In the genomic region with DNA sequence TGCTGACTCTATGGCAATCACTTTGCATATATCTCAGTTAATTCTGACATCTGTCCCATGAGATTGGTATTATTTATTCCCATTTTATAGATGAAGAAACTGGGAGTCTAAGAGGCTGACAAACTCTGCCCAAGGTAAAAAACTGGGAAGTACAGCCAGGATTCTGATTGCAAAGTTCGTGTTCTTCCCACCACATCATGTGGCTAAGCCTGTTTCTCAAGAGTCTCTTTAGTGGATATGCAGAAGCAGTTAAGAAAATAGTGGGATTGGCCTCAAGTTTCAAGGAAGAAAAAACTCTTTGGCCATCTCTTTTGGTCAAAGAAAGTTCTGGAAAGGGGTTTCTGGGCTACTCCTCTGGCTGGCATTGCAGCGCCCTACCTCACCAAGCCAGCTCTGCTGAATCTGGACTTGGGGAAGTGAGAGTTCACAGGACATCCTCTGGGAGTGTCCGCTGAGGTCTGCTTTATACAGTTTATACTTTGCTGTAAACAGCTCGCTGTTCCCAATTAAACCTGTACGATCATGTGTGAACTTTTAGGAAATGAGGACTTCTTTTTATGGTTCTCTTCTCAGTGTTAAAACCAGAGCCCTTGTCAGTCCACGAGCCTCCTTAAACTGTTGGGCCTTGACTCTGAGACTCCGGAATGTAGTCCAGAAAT, we compare ENCODE assay signal across 21 cellular contexts. TPM values are rescaled to one million over a fixed set of nuclear protein-coding genes. Genes with fewer than 3 reads are reported as not detected.
DNase-seq lines count a peak whose midpoint lies in the region; ATAC-seq and TF ChIP-seq lines count a peak whose summit lies in the region.
"Had no signal": no experiment of that assay in that cellular context is flagged by ENCODE, and none has a peak within 500 bp of the region (broad histone marks: within the 10 kb centered on the region; RNA-seq: fewer than 3 reads in every experiment).

No MANE protein-coding gene starts in this region.

- H3K4me3 ChIP-seq in left ventricle myocardium inferior (no peak overlapping the region), heart right ventricle (no peak overlapping the region), fibroblast of villous mesenchyme (ENCODE audit: low read depth, low read length) (no peak overlapping the region), prostate gland (no peak overlapping the region), vagina (no peak overlapping the region)
- H3K4me3 ChIP-seq: BLaER1 treated with 17β-estradiol and CSF1 and Interleukin-3, amounts not matched to agents 10 nM and 100 nM; skin epidermis had no signal

- DNase-seq in left ventricle myocardium inferior (no peak), heart right ventricle (no peak), fibroblast of villous mesenchyme (ENCODE audit: low read depth) (peak; percentile 42), prostate gland (ENCODE audit: low spot score) (peak; percentile 50), vagina (ENCODE audit: extremely low spot score in 2 of 2) (no peak), NOMO-1 treated with DMSO at 0.1 percent for 48 hours (lab: John Stamatoyannopoulos, UW; ENCODE audit: unreplicated experiment) (no peak)
- DNase-seq: activated naive CD8-positive, alpha-beta T cell treated with anti-CD3 and anti-CD28 coated beads for 36 hours; activated T-cell treated with anti-CD3 and anti-CD28 coated beads, Interleukin-2, amount 50 U/mL, for 48 hours; caudate nucleus; DMS 273 treated with DMSO at 0.1 percent for 48 hours; effector CD8-positive, alpha-beta T cell; GF-D8; NCI-H1092; NCI-H2107; NCI-H526; SHP77 treated with DMSO at 0.1 percent for 48 hours; stimulated activated CD4-positive, alpha-beta T cell treated with anti-CD3 and anti-CD28 coated beads, Interleukin-2, amount 100 ng/mL, for 48 hours had no signal

- 74 to 81% methylated on average over 7 of the region's 7 CpGs for WGBS in heart right ventricle, 2 donors
- WGBS in prostate gland = 25% methylated on average over 7 of the region's 7 CpGs

- ATAC-seq in heart right ventricle (no peak), HG02973 (IDR thresholded peaks at IDR 0.05; ENCODE audit: unreplicated experiment) (no peak), GM19324 (IDR thresholded peaks at IDR 0.05; ENCODE audit: low FRiP score, unreplicated experiment) (no peak)

- peaks cover 17% of the 10 kb centered on the region for H3K4me1 ChIP-seq in left ventricle myocardium inferior
- peaks cover 0 to 35% (median 9%) of the 10 kb centered on the region in 9 donors for H3K4me1 ChIP-seq in heart right ventricle
- peaks cover 5% of the 10 kb centered on the region for H3K4me1 ChIP-seq in prostate gland (replicated peaks)
- H3K4me1 ChIP-seq in vagina = peaks cover 13% of the 10 kb centered on the region

- H3K36me3 ChIP-seq in left ventricle myocardium inferior (no peaks in the 10 kb centered on the region), heart right ventricle (no peaks in the 10 kb centered on the region), prostate gland (no peaks in the 10 kb centered on the region), vagina (no peaks in the 10 kb centered on the region)
- H3K36me3 ChIP-seq: BLaER1 treated with 17β-estradiol and CSF1 and Interleukin-3, amounts not matched to agents 10 nM and 100 nM had no signal

- intact Hi-C loops in left ventricle myocardium inferior (cut with micrococcal nuclease) (no loop called here), heart right ventricle (cut with DNase I) (no loop called here), prostate gland (cut with DNase I) (no loop called here), vagina (cut with DNase I) (no loop called here)

- TF ChIP-seq POLR2A in prostate gland (IDR thresholded peaks at IDR 0.05) (no peak), vagina (IDR thresholded peaks at IDR 0.05) (no peak)

- no peaks in the 10 kb centered on the region for H3K9me3 ChIP-seq in left ventricle myocardium inferior (replicated peaks)
- H3K9me3 ChIP-seq in heart right ventricle = no peaks in the 10 kb centered on the region
- no peaks in the 10 kb centered on the region for H3K9me3 ChIP-seq in prostate gland
- no peaks in the 10 kb centered on the region for H3K9me3 ChIP-seq in vagina
- H3K9me3 ChIP-seq: BLaER1 treated with 17β-estradiol and CSF1 and Interleukin-3, amounts not matched to agents 10 nM and 100 nM had no signal

- no peak for TF ChIP-seq CTCF in left ventricle myocardium inferior (IDR thresholded peaks at IDR 0.05; ENCODE audit: borderline replicate concordance)
- TF ChIP-seq CTCF in heart right ventricle (IDR thresholded peaks at IDR 0.05) = no peak
- TF ChIP-seq CTCF in fibroblast of villous mesenchyme (IDR thresholded peaks at IDR 0.05; ENCODE audit: insufficient read depth, low read depth, low read length) = no peak
- no peak for TF ChIP-seq CTCF in prostate gland (IDR thresholded peaks at IDR 0.05)
- no peak for TF ChIP-seq CTCF in vagina (IDR thresholded peaks at IDR 0.05)

- H3K27me3 ChIP-seq in left ventricle myocardium inferior (ENCODE audit: low read depth) (peaks cover 72% of the 10 kb centered on the region), heart right ventricle (peaks cover 0 to 82% (median 39%) of the 10 kb centered on the region in 7 donors), prostate gland (replicated peaks; ENCODE audit: insufficient read depth) (no peaks in the 10 kb centered on the region), vagina (no peaks in the 10 kb centered on the region)

- H3K27ac ChIP-seq in left ventricle myocardium inferior (replicated peaks) (peak overlapping the region; percentile 28), heart right ventricle (peak overlapping the region in 3 of 10 donors; percentile 0 to 49 (median 27)), prostate gland (peak overlapping the region; percentile 66 to 67), vagina (peak overlapping the region; percentile 20)
- H3K27ac ChIP-seq: BLaER1 treated with 17β-estradiol and CSF1 and Interleukin-3, amounts not matched to agents 10 nM and 100 nM; skin epidermis had no signal

RNA-seq across cellular contexts. Expression of a gene that starts 12.2 kb away (rescaled TPM):
- 43.8 TPM for total RNA-seq in left ventricle myocardium inferior
- 10 to 100 TPM; 34.4 to 69.0 (median 47.7) TPM for total RNA-seq in heart right ventricle
- polyA plus RNA-seq in heart right ventricle = 10 to 100 TPM in 1 of 2 donors, 1 to 10 TPM in 1; 6.7 to 10.3 TPM
- total RNA-seq in fibroblast of villous mesenchyme = 54.4 and 70.8 TPM in 2 replicates
- total RNA-seq in prostate gland = 10 to 100 TPM; 53.9 to 58.1 TPM
- total RNA-seq in vagina = 33.1 TPM

Comparison
In these comparisons a context has a peak if more than half of its experiments do, and no peak if none do; other contexts are left out.
1. DNase-seq: peak in fibroblast of villous mesenchyme (single experiment) and prostate gland (single experiment); none in left ventricle myocardium inferior (single experiment), heart right ventricle (0 of 2), vagina (0 of 2) and NOMO-1 treated with DMSO at 0.1 percent for 48 hours (single experiment).